Comparison of ENCODE assay signal across 8 cellular contexts in genomic region chr3:123448503-123449091, GRCh38. TPM values are rescaled to one million over a fixed set of nuclear protein-coding genes. Genes with fewer than 3 reads are reported as not detected.
DNase-seq lines count a peak whose midpoint lies in the region; ATAC-seq and TF ChIP-seq lines count a peak whose summit lies in the region.

Gene ADCY5, minus strand, starts transcription at chr3:123449090. Its CDS starts 545 bp downstream, at chr3:123448545.

- H3K27ac ChIP-seq in neural progenitor cell = no peak within 1 kb of the TSS

- H3K36me3 Mint-ChIP-seq in T-helper 17 cell (ENCODE audit: low read depth) (peaks cover 9% of the 10 kb centered on the region), neural progenitor cell (peaks cover 3% of the 10 kb centered on the region)

- peak within 1 kb of the TSS; percentile 60 for H3K4me3 ChIP-seq in fibroblast of the aortic adventitia (ENCODE audit: low read depth, low read length)
- peak within 1 kb of the TSS; percentile 85 for H3K4me3 ChIP-seq in neural progenitor cell

- H2AFZ ChIP-seq in neural progenitor cell (replicated peaks) = peak within 1 kb of the TSS; percentile 99

- H3K79me2 ChIP-seq in neural progenitor cell (ENCODE audit: low read depth) = no peaks in the 10 kb centered on the region

- H3K27ac Mint-ChIP-seq in T-helper 17 cell (no peak within 1 kb of the TSS), neural progenitor cell (no peak within 1 kb of the TSS)

- peaks cover 3% of the 10 kb centered on the region for H3K9me3 Mint-ChIP-seq in neural progenitor cell

- DNase-seq in GM13977 (ENCODE audit: low spot score) (peak; percentile 48), T-helper 17 cell (no peak), fibroblast of the aortic adventitia (ENCODE audit: low read depth) (no peak), neural progenitor cell (ENCODE audit: low spot score) (peak; percentile 61), AG08395 (ENCODE audit: low spot score) (no peak), GM19240 (ENCODE audit: insufficient read length, low spot score) (no peak)
- DNase-seq in central memory CD4-positive, alpha-beta T cell = no peak

- peaks cover 8% of the 10 kb centered on the region for H3K4me1 ChIP-seq in neural progenitor cell

- peak within 1 kb of the TSS; percentile 74 for H3K4me3 Mint-ChIP-seq in T-helper 17 cell
- H3K4me3 Mint-ChIP-seq in neural progenitor cell = peak within 1 kb of the TSS; percentile 83

- H3K4me1 Mint-ChIP-seq in T-helper 17 cell (peaks cover 5% of the 10 kb centered on the region), neural progenitor cell (peaks cover 9% of the 10 kb centered on the region)

- no peak within 1 kb of the TSS for H3K9ac ChIP-seq in neural progenitor cell

- H3K9me3 ChIP-seq in T-helper 17 cell (ENCODE audit: control insufficient read depth, low read length, poor library complexity, severe bottlenecking) = no peaks in the 10 kb centered on the region
- H3K9me3 ChIP-seq in neural progenitor cell (ENCODE audit: low read depth) = no peaks in the 10 kb centered on the region

- peak within 1 kb of the TSS; percentile 87 for H3K4me2 ChIP-seq in neural progenitor cell

- H3K27me3 Mint-ChIP-seq in T-helper 17 cell (peaks cover 59% of the 10 kb centered on the region), neural progenitor cell (ENCODE audit: insufficient read depth, low read depth) (peaks cover 43% of the 10 kb centered on the region)

- H3K36me3 ChIP-seq in neural progenitor cell = no peaks in the 10 kb centered on the region

- H4K20me1 ChIP-seq in neural progenitor cell (ENCODE audit: low read depth) = peaks cover 5% of the 10 kb centered on the region

- H3F3A ChIP-seq in neural progenitor cell (ENCODE audit: low read depth) = peaks cover 20% of the 10 kb centered on the region

- H3K27me3 ChIP-seq in neural progenitor cell = peaks cover 93% of the 10 kb centered on the region

- ATAC-seq in T-helper 17 cell (no peak), GM21367 (IDR thresholded peaks at IDR 0.05; ENCODE audit: unreplicated experiment) (no peak)

- TF ChIP-seq CTCF in GM13977 (IDR thresholded peaks at IDR 0.05; ENCODE audit: extremely low read depth, insufficient read depth, missing control alignments) (no peak), fibroblast of the aortic adventitia (IDR thresholded peaks at IDR 0.05; ENCODE audit: insufficient read depth, low read length) (no peak), neural progenitor cell (IDR thresholded peaks at IDR 0.05) (no peak)

- in situ Hi-C loops in GM13977 (cut with MboI; ENCODE audit: low pct_unique_long_range_greater_than_20kb, low sequenced_read_pairs, unreplicated experiment) = no loop called here

RNA-seq across cellular contexts. Expression of gene ADCY5, which starts in this region (rescaled TPM):
- total RNA-seq in T-helper 17 cell (not detected), fibroblast of the aortic adventitia (ENCODE audit: low replicate concordance) (under 0.01 and 0.41 TPM in 2 replicates), neural progenitor cell (ENCODE audit: low replicate concordance) (1.0 and 1.6 TPM in 2 replicates)

Comparison
In these comparisons a context has a peak if more than half of its experiments do, and no peak if none do; other contexts are left out.
1. DNase-seq: peak in GM13977 (single experiment) and neural progenitor cell (single experiment); none in T-helper 17 cell (0 of 3), fibroblast of the aortic adventitia (single experiment), AG08395 (single experiment), GM19240 (single experiment) and central memory CD4-positive, alpha-beta T cell (single experiment).